1 cellular context compared by ENCODE assay signal in the genomic region with DNA sequence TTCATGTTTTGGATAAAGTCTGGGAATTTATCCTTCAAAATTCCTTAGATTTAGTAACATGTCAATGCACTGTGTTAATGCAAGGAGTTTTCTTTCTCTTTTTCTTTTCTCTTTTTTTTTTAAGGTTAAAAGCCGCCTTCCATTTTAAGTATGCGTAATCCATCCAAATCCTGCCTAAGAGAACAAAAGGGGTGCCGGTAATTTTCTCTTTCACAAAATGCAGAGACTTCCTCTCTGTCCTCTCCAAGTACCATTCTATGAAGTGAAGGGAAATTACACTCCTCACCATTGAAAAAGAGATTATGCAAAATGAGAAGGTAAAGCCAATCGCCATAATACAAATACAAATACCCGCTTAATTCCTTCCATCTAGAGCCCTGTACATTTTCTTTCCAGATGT.
TF ChIP-seq lines count a peak whose summit lies in the region.

No MANE protein-coding gene starts in this region.

TF ChIP-seq in IMR-90, 13 proteins besides CTCF, POLR2A, EP300 and RAD21:
- TF ChIP-seq FOS (IDR thresholded peaks at IDR 0.05; ENCODE audit: low read depth, low read length) (no peak), NFE2L2 (IDR thresholded peaks at IDR 0.05; ENCODE audit: low read depth, low read length) (no peak), SMC3 (IDR thresholded peaks at IDR 0.05; ENCODE audit: low read depth, low read length) (no peak), RCOR1 (IDR thresholded peaks at IDR 0.05; ENCODE audit: insufficient replicate concordance, low read length) (no peak), RFX5 (IDR thresholded peaks at IDR 0.05; ENCODE audit: low read depth, low read length) (no peak), CEBPB (IDR thresholded peaks at IDR 0.05; ENCODE audit: low read depth, low read length) (no peak), MXI1 (IDR thresholded peaks at IDR 0.05; ENCODE audit: borderline replicate concordance, low read depth, low read length) (no peak)
